ENCODE assay signal across 27 cellular contexts in the genomic region with DNA sequence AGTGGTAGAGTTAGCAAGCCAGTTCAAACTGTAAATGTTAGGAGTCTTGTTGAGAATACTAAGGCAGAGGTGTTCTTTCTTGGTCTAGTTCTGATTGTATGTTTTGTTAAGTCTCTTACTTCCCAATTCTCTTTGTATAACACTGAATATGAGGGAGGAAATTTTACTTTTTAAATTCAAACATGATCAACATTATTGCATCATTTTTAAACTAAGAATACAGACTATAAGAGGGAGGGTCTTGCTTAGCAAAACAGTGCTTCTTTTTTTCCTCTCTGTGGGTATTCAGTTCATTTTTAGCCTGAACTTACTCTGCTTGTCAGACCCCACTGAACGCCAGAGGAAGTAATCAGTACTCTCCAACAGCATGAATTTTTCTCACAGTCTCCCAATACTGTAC.
"Had no signal": no experiment of that assay in that cellular context is flagged by ENCODE, and none has a peak within 500 bp of the region (broad histone marks: within the 10 kb centered on the region; RNA-seq: fewer than 3 reads in every experiment).

No MANE protein-coding gene starts in this region.

- H3K4me3 ChIP-seq: stomach, suprapubic skin, testis, thoracic aorta, thyroid gland, tibial artery, tibial nerve, transverse colon, upper lobe of left lung, upper lobe of right lung, uterus, vagina had no signal

- H3K36me3 ChIP-seq: stomach, suprapubic skin, thoracic aorta, thyroid gland, tibial artery, tibial nerve, transverse colon, upper lobe of left lung, upper lobe of right lung, uterus, vagina had no signal

- DNase-seq: stimulated activated CD4-positive, alpha-beta T cell treated with anti-CD3 and anti-CD28 coated beads, Interleukin-2, amount 100 ng/mL, for 48 hours; stimulated activated CD4-positive, alpha-beta T cell treated with anti-CD3 and anti-CD28 coated beads, Interleukin-4, amount 100 ng/mL, for 1 hour; stimulated activated CD4-positive, alpha-beta T cell treated with anti-CD3 and anti-CD28 coated beads, Interleukin-4, amount 100 ng/mL, for 24 hours; stimulated activated CD4-positive, alpha-beta T cell treated with anti-CD3 and anti-CD28 coated beads, Interleukin-4, amount 100 ng/mL, for 4 hours; stimulated activated CD8-positive, alpha-beta memory T cell treated with anti-CD3 and anti-CD28 coated beads, Interleukin-4, amount 100 ng/mL, for 48 hours; stimulated activated naive B cell treated with anti-CD40 and anti-IgM and Interleukin-4, amounts not matched to agents 10 μg/mL and 1 μg/mL and 100 μg/mL, for 72 hours; stimulated activated naive CD4-positive, alpha-beta T cell; stimulated activated naive CD4-positive, alpha-beta T cell treated with Interleukin-2 at 50 U/mL for 16 hours; stimulated activated naive CD8-positive, alpha-beta T cell treated with anti-CD3 and anti-CD28 coated beads, Interleukin-15, amount 100 ng/mL, for 72 hours; stimulated activated naive CD8-positive, alpha-beta T cell treated with anti-CD3 and anti-CD28 coated beads, Interleukin-15, Interleukin-2, amounts not matched to agents 100 U/mL and 50 U/mL, for 24 hours; stomach; substantia nigra; testis; thyroid gland; tibial artery; transverse colon; trophoblast cell; upper lobe of left lung; upper lobe of right lung; uterus had no signal

- ATAC-seq: stimulated activated effector memory CD8-positive, alpha-beta T cell treated with anti-CD3 and anti-CD28 coated beads, Interleukin-12 subunit alpha, Interleukin-12 subunit beta, amount 100 ng/mL, for 72 hours; stimulated activated memory B cell treated with anti-CD40 and anti-IgM and Interleukin-4, amounts not matched to agents 10 μg/mL and 1 μg/mL and 100 μg/mL, for 72 hours; stimulated activated naive B cell treated with anti-CD40 and anti-IgM and Interleukin-4, amounts not matched to agents 10 μg/mL and 1 μg/mL and 100 μg/mL, for 72 hours; stimulated activated naive CD8-positive, alpha-beta T cell treated with anti-CD3 and anti-CD28 coated beads, Interleukin-15, amount 100 ng/mL, for 72 hours; stimulated activated naive CD8-positive, alpha-beta T cell treated with anti-CD3 and anti-CD28 coated beads, Interleukin-15, Interleukin-2, amounts not matched to agents 100 U/mL and 50 U/mL, for 24 hours; upper lobe of right lung had no signal

- H3K27me3 ChIP-seq: stomach, suprapubic skin, testis, thyroid gland, tibial artery, tibial nerve, transverse colon, upper lobe of left lung, upper lobe of right lung, uterus, vagina had no signal

- H3K27ac ChIP-seq: stomach, suprapubic skin, testis, thoracic aorta, thyroid gland, tibial artery, tibial nerve, transverse colon, upper lobe of left lung, upper lobe of right lung, uterus, vagina had no signal

- FAIRE-seq: urothelium cell line had no signal

- H3K4me1 ChIP-seq: stomach, suprapubic skin, testis, thyroid gland, tibial artery, tibial nerve, transverse colon, upper lobe of left lung, upper lobe of right lung, uterus, vagina had no signal

- H3K9me3 ChIP-seq: stomach, suprapubic skin, testis, thoracic aorta, thyroid gland, tibial artery, tibial nerve, transverse colon, upper lobe of left lung, upper lobe of right lung, uterus, vagina had no signal
